ENCODE assay signal across 19 cellular contexts in genomic region chr1:182087951-182088350, GRCh38. TPM values are rescaled to one million over a fixed set of nuclear protein-coding genes. Genes with fewer than 3 reads are reported as not detected.
DNase-seq lines count a peak whose midpoint lies in the region; ATAC-seq and TF ChIP-seq lines count a peak whose summit lies in the region.
"Had no signal": no experiment of that assay in that cellular context is flagged by ENCODE, and none has a peak within 500 bp of the region (broad histone marks: within the 10 kb centered on the region; RNA-seq: fewer than 3 reads in every experiment).

No MANE protein-coding gene starts in this region.

- H3K36me3 Mint-ChIP-seq in activated naive CD8-positive, alpha-beta T cell treated with anti-CD3 and anti-CD28 coated beads, Interleukin-2, amount 10 ng/mL, durations not matched to agents 7 days and 5 days, result no peaks in the 10 kb centered on the region
- H3K36me3 Mint-ChIP-seq in activated naive CD8-positive, alpha-beta T cell treated with anti-CD3 and anti-CD28 coated beads for 36 hours, result no peaks in the 10 kb centered on the region
- no peaks in the 10 kb centered on the region for H3K36me3 Mint-ChIP-seq in activated CD4-positive, alpha-beta memory T cell treated with anti-CD3 and anti-CD28 coated beads for 36 hours
- H3K36me3 Mint-ChIP-seq: IgD-negative memory B cell had no signal

- TF ChIP-seq CTCF in testis (IDR thresholded peaks at IDR 0.05) (no peak), right atrium auricular region (IDR thresholded peaks at IDR 0.05) (no peak)

- no peaks in the 10 kb centered on the region for H3K27me3 ChIP-seq in esophagus (ENCODE audit: control insufficient read depth in 1 of 2, insufficient read depth in 2 of 2, low read length in 2 of 2)
- H3K27me3 ChIP-seq in testis, result no peaks in the 10 kb centered on the region
- H3K27me3 ChIP-seq in right atrium auricular region, result no peaks in the 10 kb centered on the region
- H3K27me3 ChIP-seq: brain microvascular endothelial cell had no signal

- 37 to 49% methylated on average over 5 of the region's 5 CpGs for WGBS in esophagus, 2 donors
- 85 to 95% methylated on average over 5 of the region's 5 CpGs for WGBS in testis, 2 donors

- intact Hi-C loops in activated CD4-positive, alpha-beta memory T cell treated with anti-CD3 and anti-CD28 coated beads for 36 hours (cut with micrococcal nuclease), result loop anchor here (5.0 kb wide), 2 partner anchors 509 to 691 kb away; no protein-coding TSS in a partner anchor
- intact Hi-C loops in testis (cut with DNase I; ENCODE audit: low total_unique reads), result loop anchor here (5.0 to 10.0 kb wide), 2 partner anchors 309 to 697 kb away; partner anchors contain the start of gene NPL

- H3K4me1 ChIP-seq in esophagus (ENCODE audit: control insufficient read depth in 2 of 2, insufficient read depth in 2 of 2, low read length in 1 of 2), result peaks cover 3 to 22% of the 10 kb centered on the region in 2 donors
- peaks cover 16% of the 10 kb centered on the region for H3K4me1 ChIP-seq in testis
- no peaks in the 10 kb centered on the region for H3K4me1 ChIP-seq in right atrium auricular region

- CTCF ChIA-PET in activated CD4-positive, alpha-beta memory T cell treated with anti-CD3 and anti-CD28 coated beads for 36 hours (lab: Charles Lee), result interaction anchor here (0.8 to 4.8 kb wide), 8 partner anchors 9 to 697 kb away, joined by 3 to 67 read pairs (median 4); no protein-coding TSS in a partner anchor

- POLR2A ChIA-PET in activated naive CD8-positive, alpha-beta T cell treated with anti-CD3 and anti-CD28 coated beads, Interleukin-2, amount 10 ng/mL, durations not matched to agents 7 days and 5 days (lab: Charles Lee), result interaction anchor here (1.1 to 1.9 kb wide), 2 partner anchors 171 to 302 kb away, joined by 3 to 8 read pairs; no protein-coding TSS in a partner anchor
- POLR2A ChIA-PET in activated CD4-positive, alpha-beta memory T cell treated with anti-CD3 and anti-CD28 coated beads for 36 hours (lab: Charles Lee), result no interaction called here

- H3K4me1 Mint-ChIP-seq in activated naive CD8-positive, alpha-beta T cell treated with anti-CD3 and anti-CD28 coated beads, Interleukin-2, amount 10 ng/mL, durations not matched to agents 7 days and 5 days, result peaks cover 34% of the 10 kb centered on the region
- H3K4me1 Mint-ChIP-seq in activated naive CD8-positive, alpha-beta T cell treated with anti-CD3 and anti-CD28 coated beads for 36 hours, result peaks cover 19% of the 10 kb centered on the region
- peaks cover 42% of the 10 kb centered on the region for H3K4me1 Mint-ChIP-seq in activated CD4-positive, alpha-beta memory T cell treated with anti-CD3 and anti-CD28 coated beads for 36 hours (ENCODE audit: low read depth)

- H3K4me3 ChIP-seq in esophagus (ENCODE audit: low read depth in 1 of 2, low read length in 2 of 2) (no peak overlapping the region), testis (no peak overlapping the region), right atrium auricular region (no peak overlapping the region)
- H3K4me3 ChIP-seq: left ventricle myocardium inferior had no signal

- peak overlapping the region; percentile 81 for H3K27ac Mint-ChIP-seq in activated naive CD8-positive, alpha-beta T cell treated with anti-CD3 and anti-CD28 coated beads, Interleukin-2, amount 10 ng/mL, durations not matched to agents 7 days and 5 days
- no peak overlapping the region for H3K27ac Mint-ChIP-seq in activated naive CD8-positive, alpha-beta T cell treated with anti-CD3 and anti-CD28 coated beads for 36 hours
- H3K27ac Mint-ChIP-seq in activated CD4-positive, alpha-beta memory T cell treated with anti-CD3 and anti-CD28 coated beads for 36 hours, result peak overlapping the region; percentile 49

- H3K27me3 Mint-ChIP-seq in activated naive CD8-positive, alpha-beta T cell treated with anti-CD3 and anti-CD28 coated beads, Interleukin-2, amount 10 ng/mL, durations not matched to agents 7 days and 5 days, result peaks cover 3% of the 10 kb centered on the region
- H3K27me3 Mint-ChIP-seq in activated naive CD8-positive, alpha-beta T cell treated with anti-CD3 and anti-CD28 coated beads for 36 hours, result no peaks in the 10 kb centered on the region
- no peaks in the 10 kb centered on the region for H3K27me3 Mint-ChIP-seq in activated CD4-positive, alpha-beta memory T cell treated with anti-CD3 and anti-CD28 coated beads for 36 hours
- H3K27me3 Mint-ChIP-seq: IgD-negative memory B cell; stimulated activated naive CD8-positive, alpha-beta T cell treated with anti-CD3 and anti-CD28 coated beads, Interleukin-15, amount 100 ng/mL, for 72 hours had no signal

- H3K9me3 Mint-ChIP-seq in activated naive CD8-positive, alpha-beta T cell treated with anti-CD3 and anti-CD28 coated beads, Interleukin-2, amount 10 ng/mL, durations not matched to agents 7 days and 5 days, result no peaks in the 10 kb centered on the region
- H3K9me3 Mint-ChIP-seq in activated naive CD8-positive, alpha-beta T cell treated with anti-CD3 and anti-CD28 coated beads for 36 hours, result no peaks in the 10 kb centered on the region
- H3K9me3 Mint-ChIP-seq in activated CD4-positive, alpha-beta memory T cell treated with anti-CD3 and anti-CD28 coated beads for 36 hours, result no peaks in the 10 kb centered on the region
- H3K9me3 Mint-ChIP-seq: IgD-negative memory B cell; stimulated activated naive CD8-positive, alpha-beta T cell treated with anti-CD3 and anti-CD28 coated beads, Interleukin-15, amount 100 ng/mL, for 72 hours had no signal

- ATAC-seq in activated naive CD8-positive, alpha-beta T cell treated with anti-CD3 and anti-CD28 coated beads, Interleukin-2, amount 10 ng/mL, durations not matched to agents 7 days and 5 days (ENCODE audit: low read depth), result no peak
- ATAC-seq: stimulated activated naive CD8-positive, alpha-beta T cell treated with anti-CD3 and anti-CD28 coated beads, Interleukin-15, amount 100 ng/mL, for 72 hours had no signal

- TF ChIP-seq POLR2A in testis (IDR thresholded peaks at IDR 0.05), result no peak

- H3K27ac ChIP-seq in esophagus (ENCODE audit: low read depth in 2 of 2, low read length in 1 of 2), result peak overlapping the region; percentile 94 to 97
- H3K27ac ChIP-seq in testis, result no peak overlapping the region
- H3K27ac ChIP-seq in right atrium auricular region, result no peak overlapping the region
- H3K27ac ChIP-seq: brain microvascular endothelial cell, left ventricle myocardium inferior had no signal

- H3K9me3 ChIP-seq in esophagus (ENCODE audit: control insufficient read depth in 2 of 2, insufficient read depth in 1 of 2, low read depth in 1 of 2, low read length in 1 of 2), result no peaks in the 10 kb centered on the region
- no peaks in the 10 kb centered on the region for H3K9me3 ChIP-seq in testis
- no peaks in the 10 kb centered on the region for H3K9me3 ChIP-seq in right atrium auricular region
- H3K9me3 ChIP-seq: left ventricle myocardium inferior had no signal

- H3K4me3 Mint-ChIP-seq in activated naive CD8-positive, alpha-beta T cell treated with anti-CD3 and anti-CD28 coated beads, Interleukin-2, amount 10 ng/mL, durations not matched to agents 7 days and 5 days, result no peak overlapping the region
- H3K4me3 Mint-ChIP-seq in activated naive CD8-positive, alpha-beta T cell treated with anti-CD3 and anti-CD28 coated beads for 36 hours, result no peak overlapping the region
- no peak overlapping the region for H3K4me3 Mint-ChIP-seq in activated CD4-positive, alpha-beta memory T cell treated with anti-CD3 and anti-CD28 coated beads for 36 hours
- H3K4me3 Mint-ChIP-seq: IgD-negative memory B cell; stimulated activated naive CD8-positive, alpha-beta T cell treated with anti-CD3 and anti-CD28 coated beads, Interleukin-15, amount 100 ng/mL, for 72 hours had no signal

- H3K36me3 ChIP-seq in esophagus (ENCODE audit: control insufficient read depth in 2 of 2, insufficient read depth in 2 of 2, low read length in 1 of 2) (no peaks in the 10 kb centered on the region), testis (ENCODE audit: low read depth, missing control alignments) (no peaks in the 10 kb centered on the region), right atrium auricular region (no peaks in the 10 kb centered on the region)
- H3K36me3 ChIP-seq: brain microvascular endothelial cell, left ventricle myocardium inferior had no signal

- peak; percentile 31 for DNase-seq in activated naive CD8-positive, alpha-beta T cell treated with anti-CD3 and anti-CD28 coated beads, Interleukin-2, amount 10 ng/mL, durations not matched to agents 7 days and 5 days
- no peak for DNase-seq in activated naive CD8-positive, alpha-beta T cell treated with anti-CD3 and anti-CD28 coated beads for 36 hours
- peak; percentile 38 for DNase-seq in activated CD4-positive, alpha-beta memory T cell treated with anti-CD3 and anti-CD28 coated beads for 36 hours
- peak; percentile 73 for DNase-seq in ureter (ENCODE audit: low spot score)
- DNase-seq in testis, result no peak
- DNase-seq in NCI-H2029 (lab: John Stamatoyannopoulos, UW), result no peak
- no peak for DNase-seq in right atrium auricular region (ENCODE audit: low spot score)
- DNase-seq: activated CD4-positive, alpha-beta T cell treated with anti-CD3 and anti-CD28 coated beads, Interleukin-2, amount 50 U/mL, for 4 hours; brain microvascular endothelial cell; COR-L47; left ventricle myocardium inferior; NCI-H1105 treated with DMSO at 0.1 percent for 48 hours; SHP77 treated with DMSO at 0.1 percent for 48 hours; stimulated activated CD4-positive, alpha-beta T cell treated with anti-CD3 and anti-CD28 coated beads, Interleukin-12 subunit alpha, Interleukin-12 subunit beta, amount 100 ng/mL, for 4 hours; stimulated activated naive CD8-positive, alpha-beta T cell treated with anti-CD3 and anti-CD28 coated beads, Interleukin-15, amount 100 ng/mL, for 72 hours had no signal

RNA-seq across cellular contexts. Expression of gene ZNF648, which starts 26.4 kb away (rescaled TPM):
- not detected for total RNA-seq in activated naive CD8-positive, alpha-beta T cell treated with anti-CD3 and anti-CD28 coated beads, Interleukin-2, amount 10 ng/mL, durations not matched to agents 7 days and 5 days
- not detected for total RNA-seq in activated naive CD8-positive, alpha-beta T cell treated with anti-CD3 and anti-CD28 coated beads for 36 hours
- total RNA-seq in activated CD4-positive, alpha-beta memory T cell treated with anti-CD3 and anti-CD28 coated beads for 36 hours, result not detected
- polyA plus RNA-seq in esophagus (not detected), testis (ENCODE audit: insufficient read depth, low read depth, low replicate concordance) (0.91 TPM)
- total RNA-seq in ureter (0.23 TPM), testis (1 to 10 TPM; 3.8 to 5.0 TPM), right atrium auricular region (not detected)
- total RNA-seq: fibroblast of villous mesenchyme, left ventricle myocardium inferior had no signal
- polyA plus RNA-seq: AG04450, IgD-negative memory B cell had no signal

Comparison
In these comparisons a context has a peak if more than half of its experiments do, and no peak if none do; other contexts are left out.
1. DNase-seq: peak in activated naive CD8-positive, alpha-beta T cell treated with anti-CD3 and anti-CD28 coated beads, Interleukin-2, amount 10 ng/mL, durations not matched to agents 7 days and 5 days (single experiment), activated CD4-positive, alpha-beta memory T cell treated with anti-CD3 and anti-CD28 coated beads for 36 hours (single experiment) and ureter (single experiment); none in activated naive CD8-positive, alpha-beta T cell treated with anti-CD3 and anti-CD28 coated beads for 36 hours (single experiment), testis (single experiment), NCI-H2029 (single experiment) and right atrium auricular region (single experiment).
2. H3K27ac ChIP-seq: peak in esophagus (2 of 2); none in testis (0 of 2) and right atrium auricular region (0 of 2).